ENCODE assay signal across 1 cellular context in genomic region chr16:23801387-23801786, GRCh38.
TF ChIP-seq lines count a peak whose summit lies in the region.

No MANE protein-coding gene starts in this region.

TF ChIP-seq in HepG2, 621 proteins besides CTCF, POLR2A, EP300 and RAD21 (continued from another document and continues in another):
- no peak for TF ChIP-seq HNF1A (IDR thresholded peaks at IDR 0.05; ENCODE audit: low read depth)
- TF ChIP-seq HNF1A (CRISPR knock-in tag; IDR thresholded peaks at IDR 0.05; ENCODE audit: borderline replicate concordance) = no peak
- no peak for TF ChIP-seq ZSCAN12 (CRISPR knock-in tag; IDR thresholded peaks at IDR 0.05)
- no peak for TF ChIP-seq MBNL3 (CRISPR knock-in tag; conservative IDR thresholded peaks at IDR 0.05)
- no peak for TF ChIP-seq POGZ (CRISPR knock-in tag; IDR thresholded peaks at IDR 0.05)
- no peak for TF ChIP-seq ZNF263 (CRISPR knock-in tag; IDR thresholded peaks at IDR 0.05)
- TF ChIP-seq PRDM4 (CRISPR knock-in tag; IDR thresholded peaks at IDR 0.05; ENCODE audit: borderline replicate concordance) = no peak
- peak; percentile 100 for TF ChIP-seq PCBP1 (IDR thresholded peaks at IDR 0.05; ENCODE audit: borderline replicate concordance, low read depth, low read length)
- no peak for TF ChIP-seq CC2D1A (CRISPR knock-in tag; IDR thresholded peaks at IDR 0.05)
- TF ChIP-seq MED1 (CRISPR knock-in tag; IDR thresholded peaks at IDR 0.05) = no peak
- no peak for TF ChIP-seq ZNF569 (CRISPR knock-in tag; IDR thresholded peaks at IDR 0.05; ENCODE audit: borderline replicate concordance)
- no peak for TF ChIP-seq HIC2 (CRISPR knock-in tag; IDR thresholded peaks at IDR 0.05; ENCODE audit: low read depth)
- no peak for TF ChIP-seq ZNF10 (CRISPR knock-in tag; IDR thresholded peaks at IDR 0.05; ENCODE audit: borderline replicate concordance, low read depth)
- TF ChIP-seq, protein P1, sequence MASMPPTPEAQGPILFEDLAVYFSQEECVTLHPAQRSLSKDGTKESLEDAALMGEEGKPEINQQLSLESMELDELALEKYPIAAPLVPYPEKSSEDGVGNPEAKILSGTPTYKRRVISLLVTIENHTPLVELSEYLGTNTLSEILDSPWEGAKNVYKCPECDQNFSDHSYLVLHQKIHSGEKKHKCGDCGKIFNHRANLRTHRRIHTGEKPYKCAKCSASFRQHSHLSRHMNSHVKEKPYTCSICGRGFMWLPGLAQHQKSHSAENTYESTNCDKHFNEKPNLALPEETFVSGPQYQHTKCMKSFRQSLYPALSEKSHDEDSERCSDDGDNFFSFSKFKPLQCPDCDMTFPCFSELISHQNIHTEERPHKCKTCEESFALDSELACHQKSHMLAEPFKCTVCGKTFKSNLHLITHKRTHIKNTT (CRISPR knock-in tag; IDR thresholded peaks at IDR 0.05) = no peak
- TF ChIP-seq, protein P2, sequence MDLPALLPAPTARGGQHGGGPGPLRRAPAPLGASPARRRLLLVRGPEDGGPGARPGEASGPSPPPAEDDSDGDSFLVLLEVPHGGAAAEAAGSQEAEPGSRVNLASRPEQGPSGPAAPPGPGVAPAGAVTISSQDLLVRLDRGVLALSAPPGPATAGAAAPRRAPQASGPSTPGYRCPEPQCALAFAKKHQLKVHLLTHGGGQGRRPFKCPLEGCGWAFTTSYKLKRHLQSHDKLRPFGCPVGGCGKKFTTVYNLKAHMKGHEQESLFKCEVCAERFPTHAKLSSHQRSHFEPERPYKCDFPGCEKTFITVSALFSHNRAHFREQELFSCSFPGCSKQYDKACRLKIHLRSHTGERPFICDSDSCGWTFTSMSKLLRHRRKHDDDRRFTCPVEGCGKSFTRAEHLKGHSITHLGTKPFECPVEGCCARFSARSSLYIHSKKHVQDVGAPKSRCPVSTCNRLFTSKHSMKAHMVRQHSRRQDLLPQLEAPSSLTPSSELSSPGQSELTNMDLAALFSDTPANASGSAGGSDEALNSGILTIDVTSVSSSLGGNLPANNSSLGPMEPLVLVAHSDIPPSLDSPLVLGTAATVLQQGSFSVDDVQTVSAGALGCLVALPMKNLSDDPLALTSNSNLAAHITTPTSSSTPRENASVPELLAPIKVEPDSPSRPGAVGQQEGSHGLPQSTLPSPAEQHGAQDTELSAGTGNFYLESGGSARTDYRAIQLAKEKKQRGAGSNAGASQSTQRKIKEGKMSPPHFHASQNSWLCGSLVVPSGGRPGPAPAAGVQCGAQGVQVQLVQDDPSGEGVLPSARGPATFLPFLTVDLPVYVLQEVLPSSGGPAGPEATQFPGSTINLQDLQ (CRISPR knock-in tag; IDR thresholded peaks at IDR 0.05) = no peak
- TF ChIP-seq ZNF160 (CRISPR knock-in tag; IDR thresholded peaks at IDR 0.05) = no peak
- TF ChIP-seq KDM2A (CRISPR knock-in tag; IDR thresholded peaks at IDR 0.05; ENCODE audit: borderline replicate concordance, low read depth) = peak; percentile 42; the same call in 1 of the 2 replicates
- no peak for TF ChIP-seq ZNF790 (CRISPR knock-in tag; IDR thresholded peaks at IDR 0.05; ENCODE audit: borderline replicate concordance)
- TF ChIP-seq PAX8 (CRISPR knock-in tag; IDR thresholded peaks at IDR 0.05; ENCODE audit: borderline replicate concordance) = no peak
- TF ChIP-seq NFKB2 (CRISPR knock-in tag; IDR thresholded peaks at IDR 0.05; ENCODE audit: borderline replicate concordance) = no peak
- TF ChIP-seq ZFP36 (IDR thresholded peaks at IDR 0.05; ENCODE audit: borderline replicate concordance, low read depth, low read length, partially characterized antibody) = no peak
- no peak for TF ChIP-seq DNMT1 (CRISPR knock-in tag; IDR thresholded peaks at IDR 0.05)
- TF ChIP-seq ZNF44 (CRISPR knock-in tag; IDR thresholded peaks at IDR 0.05) = no peak
- no peak for TF ChIP-seq ZNF407 (CRISPR knock-in tag; IDR thresholded peaks at IDR 0.05; ENCODE audit: not compliant biosample characterization)
- TF ChIP-seq HOXD1 (CRISPR knock-in tag; IDR thresholded peaks at IDR 0.05) = no peak
- TF ChIP-seq, protein P3, sequence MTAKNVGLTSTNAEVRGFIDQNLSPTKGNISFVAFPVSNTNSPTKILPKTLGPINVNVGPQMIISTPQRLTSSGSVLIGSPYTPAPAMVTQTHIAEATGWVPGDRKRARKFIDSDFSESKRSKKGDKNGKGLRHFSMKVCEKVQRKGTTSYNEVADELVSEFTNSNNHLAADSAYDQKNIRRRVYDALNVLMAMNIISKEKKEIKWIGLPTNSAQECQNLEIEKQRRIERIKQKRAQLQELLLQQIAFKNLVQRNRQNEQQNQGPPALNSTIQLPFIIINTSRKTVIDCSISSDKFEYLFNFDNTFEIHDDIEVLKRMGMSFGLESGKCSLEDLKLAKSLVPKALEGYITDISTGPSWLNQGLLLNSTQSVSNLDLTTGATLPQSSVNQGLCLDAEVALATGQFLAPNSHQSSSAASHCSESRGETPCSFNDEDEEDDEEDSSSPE (CRISPR knock-in tag; IDR thresholded peaks at IDR 0.05) = no peak
- TF ChIP-seq HMGXB4 (CRISPR knock-in tag; IDR thresholded peaks at IDR 0.05; ENCODE audit: borderline replicate concordance in 1 of 2, low read depth in 1 of 2) = peak in 1 of 2 experiments; percentile 26; a peak in 1 of 4 replicates
- TF ChIP-seq NFE2 (CRISPR knock-in tag; IDR thresholded peaks at IDR 0.05) = no peak
- no peak for TF ChIP-seq ZNF136 (CRISPR knock-in tag; IDR thresholded peaks at IDR 0.05; ENCODE audit: low read depth)
- TF ChIP-seq HNRNPK (IDR thresholded peaks at IDR 0.05; ENCODE audit: low read depth, low read length, poor library complexity, severe bottlenecking) = peak; percentile 100
